ENCODE assay signal across 1 cellular context in genomic region chr20:24994470-24995368, GRCh38.
TF ChIP-seq lines count a peak whose summit lies in the region.

No MANE protein-coding gene starts in this region.

TF ChIP-seq in HepG2, 621 proteins besides CTCF, POLR2A, EP300 and RAD21 (continued from another document and continues in another):
- TF ChIP-seq GMEB2 (CRISPR knock-in tag; IDR thresholded peaks at IDR 0.05; ENCODE audit: low read depth) (no peak), GFI1 (CRISPR knock-in tag; IDR thresholded peaks at IDR 0.05; ENCODE audit: borderline replicate concordance) (no peak), HOXA3 (CRISPR knock-in tag; IDR thresholded peaks at IDR 0.05) (no peak), ZNF841 (CRISPR knock-in tag; IDR thresholded peaks at IDR 0.05; ENCODE audit: borderline replicate concordance) (no peak), SMYD3 (CRISPR knock-in tag; IDR thresholded peaks at IDR 0.05) (no peak), RORA (CRISPR knock-in tag; IDR thresholded peaks at IDR 0.05) (no peak), ZBTB25 (CRISPR knock-in tag; IDR thresholded peaks at IDR 0.05) (0 out of 2 replicates have a peak, but pooled peaks have one; percentile 54), CCDC6 (CRISPR knock-in tag; IDR thresholded peaks at IDR 0.05) (peak; percentile 40; the same call in 1 of the 2 replicates), NBN (conservative IDR thresholded peaks at IDR 0.05) (no peak), ZNF546 (CRISPR knock-in tag; conservative IDR thresholded peaks at IDR 0.05) (no peak), IRF9 (CRISPR knock-in tag; IDR thresholded peaks at IDR 0.05; ENCODE audit: borderline replicate concordance) (0 out of 2 replicates have a peak, but pooled peaks have one; percentile 19), TRIM22 (IDR thresholded peaks at IDR 0.05) (no peak), PCBP1 (IDR thresholded peaks at IDR 0.05; ENCODE audit: borderline replicate concordance, low read depth, low read length) (no peak), MIER2 (CRISPR knock-in tag; IDR thresholded peaks at IDR 0.05) (0 out of 2 replicates have a peak, but pooled peaks have one; percentile 58), CCAR2 (optimal IDR thresholded peaks at IDR 0.05; ENCODE audit: low read depth, low read length) (no peak), ZBTB37 (CRISPR knock-in tag; IDR thresholded peaks at IDR 0.05) (peak; percentile 90; the same call in 1 of the 2 replicates), ZNF747 (CRISPR knock-in tag; IDR thresholded peaks at IDR 0.05; ENCODE audit: borderline replicate concordance) (no peak), HES4 (CRISPR knock-in tag; IDR thresholded peaks at IDR 0.05; ENCODE audit: borderline replicate concordance) (no peak; the same call in 1 of the 2 replicates), XRCC5 (optimal IDR thresholded peaks at IDR 0.05; ENCODE audit: low read length) (peak; percentile 68), NFYC (CRISPR knock-in tag; IDR thresholded peaks at IDR 0.05) (no peak), TIGD3 (CRISPR knock-in tag; IDR thresholded peaks at IDR 0.05; ENCODE audit: borderline replicate concordance) (no peak), ZMYM2 (CRISPR knock-in tag; IDR thresholded peaks at IDR 0.05) (no peak), ELF1 (CRISPR knock-in tag; IDR thresholded peaks at IDR 0.05) (no peak), ZNF557 (CRISPR knock-in tag; IDR thresholded peaks at IDR 0.05) (no peak), STAT6 (CRISPR knock-in tag; IDR thresholded peaks at IDR 0.05; ENCODE audit: borderline replicate concordance) (no peak), ZNF33A (CRISPR knock-in tag; IDR thresholded peaks at IDR 0.05; ENCODE audit: borderline replicate concordance) (no peak), ZNF740 (CRISPR knock-in tag; IDR thresholded peaks at IDR 0.05) (no peak; the same call in 1 of the 2 replicates), MAX (IDR thresholded peaks at IDR 0.05) (no peak), HNF4G (IDR thresholded peaks at IDR 0.05; ENCODE audit: borderline replicate concordance, low read depth, low read length) (no peak), HNF4G (CRISPR knock-in tag; IDR thresholded peaks at IDR 0.05; ENCODE audit: borderline replicate concordance, low read depth) (peak; percentile 37; the same call in 1 of the 2 replicates), NFE2L2 (IDR thresholded peaks at IDR 0.05; ENCODE audit: low read length) (no peak; the same call in 1 of the 2 replicates), ZNF761 (CRISPR knock-in tag; conservative IDR thresholded peaks at IDR 0.05) (0 out of 2 replicates have a peak, but pooled peaks have one; percentile 43), ZNF10 (CRISPR knock-in tag; IDR thresholded peaks at IDR 0.05; ENCODE audit: borderline replicate concordance, low read depth) (no peak), TEAD3 (CRISPR knock-in tag; optimal IDR thresholded peaks at IDR 0.05; ENCODE audit: borderline replicate concordance) (peak; percentile 34), PRDM15 (CRISPR knock-in tag; IDR thresholded peaks at IDR 0.05) (no peak), ZUFSP (CRISPR knock-in tag; IDR thresholded peaks at IDR 0.05; ENCODE audit: borderline replicate concordance) (no peak), DDIT3 (CRISPR knock-in tag; IDR thresholded peaks at IDR 0.05) (no peak), ZNF280D (CRISPR knock-in tag; IDR thresholded peaks at IDR 0.05) (no peak), ZNF562 (CRISPR knock-in tag; IDR thresholded peaks at IDR 0.05; ENCODE audit: borderline replicate concordance) (no peak)
